8 cellular contexts compared by ENCODE assay signal in genomic region chr1:205748398-205749093, GRCh38. TPM values are rescaled to one million over a fixed set of nuclear protein-coding genes. Genes with fewer than 3 reads are reported as not detected.
A peak's percentile ranks its signal among the peaks of the same experiment; 100 is the strongest.
DNase-seq lines count a peak whose midpoint lies in the region; ATAC-seq and TF ChIP-seq lines count a peak whose summit lies in the region.

No MANE protein-coding gene starts in this region.

- no peak for ATAC-seq in HG02642 (IDR thresholded peaks at IDR 0.05; ENCODE audit: poor library complexity, unreplicated experiment)

- H3K36me3 Mint-ChIP-seq in T-helper 1 cell treated with Interleukin-12 subunit alpha and Interleukin-12 subunit beta and Interleukin-4 antibody, amounts not matched to agents 30 μg/mL and 1 μg/mL, for 36 hours (ENCODE audit: low read depth) = peaks cover 14% of the 10 kb centered on the region

- H3K9me3 ChIP-seq in mononuclear cell (ENCODE audit: low read depth, low read length) = no peaks in the 10 kb centered on the region
- H3K9me3 ChIP-seq in thyroid gland = no peaks in the 10 kb centered on the region

- peak overlapping the region; percentile 72 to 99 (median 97) for H3K27ac ChIP-seq in dorsolateral prefrontal cortex
- peak overlapping the region; percentile 96 to 99 (median 98) for H3K27ac ChIP-seq in thyroid gland

- H3K4me3 ChIP-seq in Jurkat, Clone E6-1 (ENCODE audit: low read length) = peak overlapping the region; percentile 60
- H3K4me3 ChIP-seq in dorsolateral prefrontal cortex (peak overlapping the region; percentile 54 to 98 (median 85)), mononuclear cell (ENCODE audit: low read length) (peak overlapping the region; percentile 92), thyroid gland (replicated peaks in 1 of 3) (peak overlapping the region; percentile 57 to 94 (median 93))

- TF ChIP-seq CTCF in dorsolateral prefrontal cortex (IDR thresholded peaks at IDR 0.05 in 54 of 56, conservative IDR thresholded peaks at IDR 0.05 in 2 of 56; ENCODE audit: low read depth in 1 of 56, partially characterized antibody in 56 of 56) (no peak), thyroid gland (IDR thresholded peaks at IDR 0.05) (no peak)

- intact Hi-C loops in dorsolateral prefrontal cortex (cut with DNase I) (loop anchor here (2.0 to 5.0 kb wide), 2 partner anchors 36 to 64 kb away; partner anchors contain the start of gene SLC41A1 (in 1 of the 2)), thyroid gland (cut with DNase I) (no loop called here)

- peaks cover 17% of the 10 kb centered on the region for H3K4me1 ChIP-seq in mononuclear cell (ENCODE audit: insufficient read depth, low read length)
- H3K4me1 ChIP-seq in thyroid gland = peaks cover 40% of the 10 kb centered on the region in 2 donors

- peaks cover 32% of the 10 kb centered on the region for H3K4me1 Mint-ChIP-seq in T-helper 1 cell treated with Interleukin-12 subunit alpha and Interleukin-12 subunit beta and Interleukin-4 antibody, amounts not matched to agents 30 μg/mL and 1 μg/mL, for 36 hours (ENCODE audit: low read depth)

- DNase-seq in NCI-H2107 treated with DMSO at 0.1 percent for 48 hours (lab: John Stamatoyannopoulos, UW; ENCODE audit: unreplicated experiment) = peak; percentile 58
- no peak for DNase-seq in NCI-H2107 (lab: John Stamatoyannopoulos, UW)
- peak; percentile 16 for DNase-seq in Jurkat, Clone E6-1 (ENCODE audit: low read depth, low spot score)
- no peak for DNase-seq in dorsolateral prefrontal cortex
- no peak for DNase-seq in thyroid gland

- no peak for TF ChIP-seq POLR2A in thyroid gland (IDR thresholded peaks at IDR 0.05)

- peak overlapping the region; percentile 94 for H3K27ac Mint-ChIP-seq in T-helper 1 cell treated with Interleukin-12 subunit alpha and Interleukin-12 subunit beta and Interleukin-4 antibody, amounts not matched to agents 30 μg/mL and 1 μg/mL, for 36 hours

- H3K9me3 Mint-ChIP-seq in T-helper 1 cell treated with Interleukin-12 subunit alpha and Interleukin-12 subunit beta and Interleukin-4 antibody, amounts not matched to agents 30 μg/mL and 1 μg/mL, for 36 hours = no peaks in the 10 kb centered on the region

- H3K36me3 ChIP-seq in thyroid gland = no peaks in the 10 kb centered on the region

- H3K4me3 Mint-ChIP-seq in T-helper 1 cell treated with Interleukin-12 subunit alpha and Interleukin-12 subunit beta and Interleukin-4 antibody, amounts not matched to agents 30 μg/mL and 1 μg/mL, for 36 hours = peak overlapping the region; percentile 97

- no peaks in the 10 kb centered on the region for H3K27me3 Mint-ChIP-seq in T-helper 1 cell treated with Interleukin-12 subunit alpha and Interleukin-12 subunit beta and Interleukin-4 antibody, amounts not matched to agents 30 μg/mL and 1 μg/mL, for 36 hours (ENCODE audit: low read depth)

- 2% methylated on average over 13 of the region's 13 CpGs for WGBS in thyroid gland, 2 donors

- H3K27me3 ChIP-seq in dorsolateral prefrontal cortex (no peaks in the 10 kb centered on the region), mononuclear cell (ENCODE audit: insufficient read depth, low read length) (no peaks in the 10 kb centered on the region), thyroid gland (no peaks in the 10 kb centered on the region)

RNA-seq across cellular contexts. Expression of gene NUCKS1, which starts 1.4 kb away (rescaled TPM):
- polyA plus RNA-seq in Jurkat, Clone E6-1 (2012; ENCODE audit: insufficient read depth, insufficient read length) = 172 TPM
- total RNA-seq in dorsolateral prefrontal cortex = 100 to 1,000 TPM; 124 to 316 (median 225) TPM
- total RNA-seq in mononuclear cell = 60.8 TPM
- 100 to 1,000 TPM; 122 to 237 (median 177) TPM for total RNA-seq in thyroid gland

RNA-seq across cellular contexts. Expression of gene RAB29, which starts 26.7 kb away (rescaled TPM):
- polyA plus RNA-seq in Jurkat, Clone E6-1 (2012; ENCODE audit: insufficient read depth, insufficient read length) = 18.6 TPM
- total RNA-seq in dorsolateral prefrontal cortex (10 to 100 TPM; 12.4 to 41.9 (median 21.6) TPM), mononuclear cell (21.1 TPM), thyroid gland (10 to 100 TPM; 52.4 to 78.1 (median 58.9) TPM)

Comparison
In these comparisons a context has a peak if more than half of its experiments do, and no peak if none do; other contexts are left out.
1. DNase-seq: peak in NCI-H2107 treated with DMSO at 0.1 percent for 48 hours (single experiment) and Jurkat, Clone E6-1 (single experiment); none in NCI-H2107 (single experiment), dorsolateral prefrontal cortex (0 of 10) and thyroid gland (0 of 2).
2. Peak in every context shown above with its lines, with median percentiles within 50 percentile points of each other: H3K4me3 ChIP-seq.